Comparison of ENCODE assay signal across 11 cellular contexts in genomic region chr9:130242270-130243014, GRCh38. TPM values are rescaled to one million over a fixed set of nuclear protein-coding genes. Genes with fewer than 3 reads are reported as not detected.
DNase-seq lines count a peak whose midpoint lies in the region; ATAC-seq, FAIRE-seq and TF ChIP-seq lines count a peak whose summit lies in the region.
"Had no signal": no experiment of that assay in that cellular context is flagged by ENCODE, and none has a peak within 500 bp of the region (broad histone marks: within the 10 kb centered on the region; RNA-seq: fewer than 3 reads in every experiment).

No MANE protein-coding gene starts in this region.

- H2AFZ ChIP-seq in GM23248, result peak overlapping the region; percentile 65

- peak overlapping the region; percentile 83 for H3K4me2 ChIP-seq in A549
- no peak overlapping the region for H3K4me2 ChIP-seq in GM23248 (ENCODE audit: unreplicated experiment)

- ATAC-seq in A549 (peak; percentile 32 to 40), HG03460 (IDR thresholded peaks at IDR 0.05; ENCODE audit: unreplicated experiment) (no peak)

- H3K36me3 ChIP-seq in GM23248 (ENCODE audit: low read depth) (no peaks in the 10 kb centered on the region), adrenal gland (replicated peaks in 1 of 2) (no peaks in the 10 kb centered on the region), ascending aorta (no peaks in the 10 kb centered on the region)

- no peaks in the 10 kb centered on the region for H3K79me2 ChIP-seq in GM23248 (ENCODE audit: insufficient read depth)

- no peaks in the 10 kb centered on the region for H3K36me3 Mint-ChIP-seq in mesothelial cell of epicardium
- H3K36me3 Mint-ChIP-seq: activated naive CD4-positive, alpha-beta T cell treated with anti-CD3 and anti-CD28 coated beads, Interleukin-2, amount 50 U/mL, for 24 hours had no signal

- TF ChIP-seq CTCF in A549 (IDR thresholded peaks at IDR 0.05) (no peak), adrenal gland (IDR thresholded peaks at IDR 0.05) (no peak), mesothelial cell of epicardium (IDR thresholded peaks at IDR 0.05; ENCODE audit: unreplicated experiment) (no peak), ascending aorta (IDR thresholded peaks at IDR 0.05) (no peak), foreskin fibroblast (IDR thresholded peaks at IDR 0.05; ENCODE audit: low read depth, low read length) (no peak), lower leg skin (IDR thresholded peaks at IDR 0.05) (no peak)

- no peak for FAIRE-seq in A549 (lab: Jason Lieb, UNC)
- FAIRE-seq: TTC549 had no signal

- POLR2A ChIA-PET in A549 (lab: Yijun Ruan, JAX), result no interaction called here

- TF ChIP-seq EP300 in A549 (IDR thresholded peaks at IDR 0.05), result no peak

- WGBS in A549 (ENCODE audit: missing lambda C conversion rate), result 71% methylated on average over 11 of the region's 11 CpGs
- 69 to 70% methylated on average over 11 of the region's 11 CpGs for WGBS in GM23248 (ENCODE audit: low coverage in 1 of 2, low lambda C conversion rate in 2 of 2, missing lambda C conversion rate in 2 of 2), 2 experiments
- 54 to 66% (median 59%) methylated on average over 10 to 11 of the region's 11 CpGs for WGBS in adrenal gland, 4 donors
- WGBS in lower leg skin, 2 donors, result 82 to 84% methylated on average over 11 of the region's 11 CpGs

- H3K4me3 ChIP-seq in A549 (peak overlapping the region; percentile 40), GM23248 (no peak overlapping the region), adrenal gland (peak overlapping the region in 1 of 4 donors; percentile 14), ascending aorta (peak overlapping the region in 1 of 2 donors; percentile 49), foreskin fibroblast (ENCODE audit: low read depth in 1 of 2, low read length in 2 of 2) (no peak overlapping the region), lower leg skin (ENCODE audit: low read depth, poor library complexity, severe bottlenecking) (no peak overlapping the region)

- H3K27ac ChIP-seq in A549 (peak overlapping the region; percentile 60 to 80), GM23248 (no peak overlapping the region), adrenal gland (peak overlapping the region; percentile 40 to 90 (median 63)), ascending aorta (no peak overlapping the region)

- H3K27me3 ChIP-seq in GM23248 (replicated peaks; ENCODE audit: insufficient read depth), result no peaks in the 10 kb centered on the region
- H3K27me3 ChIP-seq in adrenal gland, result no peaks in the 10 kb centered on the region
- H3K27me3 ChIP-seq in ascending aorta, result no peaks in the 10 kb centered on the region

- no peaks in the 10 kb centered on the region for H3K9me3 Mint-ChIP-seq in mesothelial cell of epicardium
- H3K9me3 Mint-ChIP-seq: activated naive CD4-positive, alpha-beta T cell treated with anti-CD3 and anti-CD28 coated beads, Interleukin-2, amount 50 U/mL, for 24 hours had no signal

- H3F3A ChIP-seq in GM23248 (ENCODE audit: insufficient read depth), result no peaks in the 10 kb centered on the region

- no peak for TF ChIP-seq RAD21 in A549 (conservative IDR thresholded peaks at IDR 0.05 in 1 of 2, IDR thresholded peaks at IDR 0.05 in 1 of 2)

- H3K4me1 ChIP-seq in A549 (peaks cover 17% of the 10 kb centered on the region), GM23248 (ENCODE audit: insufficient read depth) (no peaks in the 10 kb centered on the region), adrenal gland (replicated peaks in 1 of 2) (peaks cover 9 to 10% of the 10 kb centered on the region in 2 donors), ascending aorta (peaks cover 0 to 2% of the 10 kb centered on the region in 2 donors)

- H3K27ac Mint-ChIP-seq in mesothelial cell of epicardium, result no peak overlapping the region
- H3K27ac Mint-ChIP-seq: activated naive CD4-positive, alpha-beta T cell treated with anti-CD3 and anti-CD28 coated beads, Interleukin-2, amount 50 U/mL, for 24 hours had no signal

- DNase-seq in A549 (ENCODE audit: low read depth in 1 of 2, low spot score in 1 of 2) (no peak), GM23248 (no peak), adrenal gland (peak; percentile 77 to 87 (median 86)), mesothelial cell of epicardium (ENCODE audit: low spot score in 2 of 2, unreplicated experiment in 2 of 2) (no peak), ascending aorta (ENCODE audit: low spot score in 2 of 2) (no peak), foreskin fibroblast (no peak), lower leg skin (ENCODE audit: low spot score in 2 of 2) (no peak)

- no peak for TF ChIP-seq POLR2A in A549 (IDR thresholded peaks at IDR 0.05; ENCODE audit: low read length)
- TF ChIP-seq POLR2A in adrenal gland (IDR thresholded peaks at IDR 0.05), result no peak
- no peak for TF ChIP-seq POLR2A in lower leg skin (IDR thresholded peaks at IDR 0.05)

- peak overlapping the region; percentile 44 for H3K4me3 Mint-ChIP-seq in mesothelial cell of epicardium
- H3K4me3 Mint-ChIP-seq: activated naive CD4-positive, alpha-beta T cell treated with anti-CD3 and anti-CD28 coated beads, Interleukin-2, amount 50 U/mL, for 24 hours had no signal

- in situ Hi-C loops in GM23248 (cut with MboI), result loop anchor here (25.0 kb wide), 1 partner anchor 355 kb away; no protein-coding TSS in a partner anchor

- CTCF ChIA-PET in A549 (lab: Yijun Ruan, JAX), result interaction anchor here (0.7 to 11.4 kb wide), 35 partner anchors 11 to 458 kb away, joined by 3 to 191 read pairs (median 4); no protein-coding TSS in a partner anchor

- H3K9me2 ChIP-seq in GM23248 (ENCODE audit: insufficient read depth), result no peaks in the 10 kb centered on the region

- H3K27me3 Mint-ChIP-seq in mesothelial cell of epicardium (ENCODE audit: low read depth), result no peaks in the 10 kb centered on the region
- H3K27me3 Mint-ChIP-seq: activated naive CD4-positive, alpha-beta T cell treated with anti-CD3 and anti-CD28 coated beads, Interleukin-2, amount 50 U/mL, for 24 hours had no signal

- no peaks in the 10 kb centered on the region for H4K20me1 ChIP-seq in GM23248 (ENCODE audit: insufficient read depth)

- H3K9me3 ChIP-seq in A549 (no peaks in the 10 kb centered on the region), GM23248 (ENCODE audit: low read depth) (no peaks in the 10 kb centered on the region), adrenal gland (replicated peaks in 1 of 3) (no peaks in the 10 kb centered on the region), ascending aorta (no peaks in the 10 kb centered on the region)

- intact Hi-C loops in adrenal gland (cut with DNase I) (no loop called here), ascending aorta (cut with DNase I) (no loop called here), lower leg skin (cut with DNase I; ENCODE audit: low total_unique reads) (no loop called here)

- no peak overlapping the region for H3K9ac ChIP-seq in GM23248

- peaks cover 12% of the 10 kb centered on the region for H3K4me1 Mint-ChIP-seq in mesothelial cell of epicardium

TF ChIP-seq in A549, 52 proteins besides CTCF, POLR2A, EP300 and RAD21 (continues in another document):
- TF ChIP-seq ZSCAN20 (CRISPR knock-in tag; IDR thresholded peaks at IDR 0.05) (no peak), HDAC2 (IDR thresholded peaks at IDR 0.05) (no peak), USF2 (IDR thresholded peaks at IDR 0.05) (no peak), RCOR1 (IDR thresholded peaks at IDR 0.05; ENCODE audit: low read depth, low read length) (no peak), ELK1 (IDR thresholded peaks at IDR 0.05; ENCODE audit: low read depth, low read length) (no peak), ATOH8 (CRISPR knock-in tag; IDR thresholded peaks at IDR 0.05; ENCODE audit: low read depth) (no peak), CHD2 (IDR thresholded peaks at IDR 0.05; ENCODE audit: low read length, partially characterized antibody) (no peak), HES2 (IDR thresholded peaks at IDR 0.05) (no peak)

RNA-seq across cellular contexts. Expression of gene HMCN2, which starts 23.1 kb away (rescaled TPM):
- polyA plus RNA-seq in A549 (2011; rRNA removed) (not detected in 2 replicates), A549 (2017; fragmentation: RNase III; extraction: RNeasy Plus Mini Kit Qiagen cat#74134 plus additional on column Dnase treatment) (0.01 to 0.04 TPM in 2 of 3 replicates, not detected in the other), GM23248 (2016; fragmentation: Nextera tagmentation; extraction: Ambion mirVana) (not detected in 2 replicates), adrenal gland (10 to 100 TPM in 1 of 3 donors, 1 to 10 TPM in 1, under 1 TPM in 1; 0.05 to 25.8 (median 2.8) TPM)
- 0.01 and 0.03 TPM in 2 replicates for polyA plus RNA-seq in A549 (2012; cell fraction: cytosol; rRNA removed)
- 0.12 and 0.37 TPM in 2 replicates for polyA plus RNA-seq in A549 (2012; cell fraction: nucleus; rRNA removed)
- polyA minus RNA-seq in A549 (2011; rRNA and poly(A)+ RNA removed), result 0.04 TPM in 1 of 2 replicates, not detected in the other
- not detected in 2 replicates for total RNA-seq in GM23248 (2014; rRNA removed; shearing (Covaris generic))
- total RNA-seq in adrenal gland (under 1 TPM in 7 of 8 donors, not detected in 1; 0.13 to 0.66 (median 0.42) TPM), mesothelial cell of epicardium (5.8 to 6.5 TPM (median 6.0 TPM) in 3 replicates), ascending aorta (7.5 TPM), lower leg skin (1 to 10 TPM; 1.9 to 4.3 (median 3.0) TPM)
- total RNA-seq: kidney epithelial cell had no signal

Comparison
In these comparisons a context has a peak if more than half of its experiments do, and no peak if none do; other contexts are left out.
1. DNase-seq: peak in adrenal gland (7 of 7); none in A549 (0 of 2), GM23248 (single experiment), mesothelial cell of epicardium (0 of 2), ascending aorta (0 of 2), foreskin fibroblast (0 of 2) and lower leg skin (0 of 2).
2. H3K27ac ChIP-seq: peak in A549 (2 of 2) and adrenal gland (5 of 5); none in GM23248 (single experiment) and ascending aorta (0 of 2).